10 cellular contexts compared by ENCODE assay signal in the genomic region with DNA sequence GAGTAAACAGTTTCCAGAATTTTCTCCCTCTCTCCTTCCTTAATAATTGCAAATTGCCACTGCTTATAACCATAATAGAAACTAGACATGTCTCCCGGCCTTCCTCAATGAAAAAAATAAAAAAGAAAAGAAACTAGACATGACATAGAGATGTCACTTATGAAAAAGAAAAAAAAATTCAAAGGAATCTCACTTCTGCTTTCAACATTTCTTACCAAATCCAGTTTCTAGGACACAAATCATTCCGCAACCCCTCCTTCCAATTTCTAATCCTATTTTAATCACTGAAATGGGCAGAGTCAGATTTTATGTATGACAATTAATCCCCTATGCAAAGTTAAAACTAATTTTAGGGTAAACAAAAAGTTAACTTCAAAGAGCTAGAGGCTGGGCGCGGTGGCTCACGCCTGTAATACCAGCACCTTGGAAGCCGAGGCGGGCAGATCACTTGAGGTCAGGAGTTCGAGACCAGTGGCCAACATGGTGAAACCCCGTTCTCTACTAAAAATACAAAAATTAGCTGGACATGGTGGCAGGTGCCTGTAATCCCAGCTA. TPM values are rescaled to one million over a fixed set of nuclear protein-coding genes. Genes with fewer than 3 reads are reported as not detected.
A peak's percentile ranks its signal among the peaks of the same experiment; 100 is the strongest.
DNase-seq lines count a peak whose midpoint lies in the region; ATAC-seq and TF ChIP-seq lines count a peak whose summit lies in the region.
"Had no signal": no experiment of that assay in that cellular context is flagged by ENCODE, and none has a peak within 500 bp of the region (broad histone marks: within the 10 kb centered on the region; RNA-seq: fewer than 3 reads in every experiment).

No MANE protein-coding gene starts in this region.

- no peaks in the 10 kb centered on the region for H3K9me3 ChIP-seq in OCI-LY7 (ENCODE audit: low read length)
- H3K9me3 ChIP-seq in PC-3 (ENCODE audit: low read length): no peaks in the 10 kb centered on the region
- no peaks in the 10 kb centered on the region for H3K9me3 ChIP-seq in prostate gland
- H3K9me3 ChIP-seq in ascending aorta: no peaks in the 10 kb centered on the region
- H3K9me3 ChIP-seq: esophagus squamous epithelium had no signal

- H3K9me2 ChIP-seq in OCI-LY7 (ENCODE audit: insufficient read depth, low read length) (no peaks in the 10 kb centered on the region), PC-3 (replicated peaks; ENCODE audit: low read length) (no peaks in the 10 kb centered on the region)

- no peak overlapping the region for H3K9ac ChIP-seq in PC-3 (ENCODE audit: low read length)

- H3K79me2 ChIP-seq in OCI-LY7 (ENCODE audit: insufficient read depth, low read depth, low read length): no peaks in the 10 kb centered on the region
- H3K79me2 ChIP-seq in PC-3 (ENCODE audit: low read length): no peaks in the 10 kb centered on the region

- H3K27ac ChIP-seq in OCI-LY7 (ENCODE audit: low read depth, low read length, poor library complexity, severe bottlenecking) (no peak overlapping the region), PC-3 (ENCODE audit: low read length) (no peak overlapping the region), prostate gland (no peak overlapping the region), ascending aorta (no peak overlapping the region)

- H3K4me3 ChIP-seq in GM06990 (replicated peaks; ENCODE audit: low read depth, low read length) (peak overlapping the region; percentile 15), OCI-LY7 (ENCODE audit: low read depth, low read length, poor library complexity, severe bottlenecking) (no peak overlapping the region), PC-3 (ENCODE audit: low read length) (no peak overlapping the region), prostate gland (no peak overlapping the region), ascending aorta (no peak overlapping the region)
- H3K4me3 ChIP-seq: esophagus squamous epithelium had no signal

- H2AFZ ChIP-seq in OCI-LY7 (ENCODE audit: low read length): peak overlapping the region; percentile 83
- H2AFZ ChIP-seq in PC-3 (ENCODE audit: low read length): no peak overlapping the region

- no peaks in the 10 kb centered on the region for H3F3A ChIP-seq in PC-3 (ENCODE audit: low read length, unreplicated experiment)

- H3K4me2 ChIP-seq in OCI-LY7 (ENCODE audit: low read length) (peak overlapping the region; percentile 44), PC-3 (ENCODE audit: low read length) (no peak overlapping the region)

- WGBS in prostate gland: 81% methylated on average over 9 of the region's 9 CpGs

- peak; percentile 67 for DNase-seq in GM06990 (ENCODE audit: extremely low read depth, insufficient read length)
- DNase-seq in OCI-LY7 (ENCODE audit: low spot score): no peak
- no peak for DNase-seq in PC-3
- DNase-seq in prostate gland (ENCODE audit: low spot score): no peak
- no peak for DNase-seq in ascending aorta (ENCODE audit: low spot score in 2 of 2)
- DNase-seq: esophagus squamous epithelium, NCI-H1694 had no signal

- TF ChIP-seq POLR2A in prostate gland (IDR thresholded peaks at IDR 0.05): no peak

- no peaks in the 10 kb centered on the region for H3K36me3 ChIP-seq in GM06990 (ENCODE audit: control insufficient read depth, insufficient read depth, low read length)
- no peaks in the 10 kb centered on the region for H3K36me3 ChIP-seq in OCI-LY7 (ENCODE audit: insufficient read depth, low read length)
- H3K36me3 ChIP-seq in PC-3 (ENCODE audit: low read depth, low read length): no peaks in the 10 kb centered on the region
- H3K36me3 ChIP-seq in prostate gland: no peaks in the 10 kb centered on the region
- no peaks in the 10 kb centered on the region for H3K36me3 ChIP-seq in ascending aorta
- H3K36me3 ChIP-seq: esophagus squamous epithelium had no signal

- peaks cover 12% of the 10 kb centered on the region for H3K4me1 ChIP-seq in OCI-LY7 (ENCODE audit: insufficient read depth, low read length, poor library complexity, severe bottlenecking)
- no peaks in the 10 kb centered on the region for H3K4me1 ChIP-seq in PC-3 (ENCODE audit: insufficient read depth, low read length)
- H3K4me1 ChIP-seq in prostate gland (replicated peaks): no peaks in the 10 kb centered on the region
- no peaks in the 10 kb centered on the region for H3K4me1 ChIP-seq in ascending aorta

- POLR2A ChIA-PET in OCI-LY7 (lab: Charles Lee): interaction anchor here (0.5 to 2.0 kb wide), 4 partner anchors 12 to 38 kb away, joined by 3 to 9 read pairs (median 3); no protein-coding TSS in a partner anchor
- POLR2A ChIA-PET in PC-3 (lab: Charles Lee; ENCODE audit: unreplicated experiment): interaction anchor here (0.6 kb wide), 1 partner anchor 11 kb away, joined by 3 read pairs; no protein-coding TSS in a partner anchor

- H3K27me3 ChIP-seq in GM06990 (replicated peaks; ENCODE audit: control insufficient read depth, insufficient read depth, low read length): no peaks in the 10 kb centered on the region
- no peaks in the 10 kb centered on the region for H3K27me3 ChIP-seq in PC-3 (ENCODE audit: low read length)
- no peaks in the 10 kb centered on the region for H3K27me3 ChIP-seq in prostate gland (replicated peaks; ENCODE audit: insufficient read depth)
- no peaks in the 10 kb centered on the region for H3K27me3 ChIP-seq in ascending aorta
- H3K27me3 ChIP-seq: esophagus squamous epithelium had no signal

- TF ChIP-seq CTCF in GM06990 (IDR thresholded peaks at IDR 0.05; ENCODE audit: insufficient read depth, low read length, poor library complexity, severe bottlenecking) (no peak), OCI-LY7 (conservative IDR thresholded peaks at IDR 0.05; ENCODE audit: low read length) (no peak), PC-3 (conservative IDR thresholded peaks at IDR 0.05; ENCODE audit: low read depth, low read length) (no peak), prostate gland (IDR thresholded peaks at IDR 0.05) (no peak), ascending aorta (IDR thresholded peaks at IDR 0.05) (no peak)

- no peaks in the 10 kb centered on the region for H4K20me1 ChIP-seq in OCI-LY7 (ENCODE audit: insufficient read depth, low read length)
- no peaks in the 10 kb centered on the region for H4K20me1 ChIP-seq in PC-3 (ENCODE audit: low read length)

- intact Hi-C loops in OCI-LY7 (cut with micrococcal nuclease; ENCODE audit: unreplicated experiment) (no loop called here), PC-3 (cut with micrococcal nuclease) (no loop called here), prostate gland (cut with DNase I) (no loop called here), ascending aorta (cut with DNase I) (no loop called here)

- ATAC-seq in GM19328 (IDR thresholded peaks at IDR 0.05; ENCODE audit: unreplicated experiment) (peak; percentile 38), HG02973 (IDR thresholded peaks at IDR 0.05; ENCODE audit: unreplicated experiment) (peak; percentile 48), HG02678 (IDR thresholded peaks at IDR 0.05; ENCODE audit: unreplicated experiment) (no peak), PC-3 (no peak)

- no TSS peak for BruUV-seq in OCI-LY7 (replicated peaks; lab: Mats Ljungman, UMichigan)
- BruUV-seq in PC-3 (replicated peaks; lab: Mats Ljungman, UMichigan): no TSS peak

- CTCF ChIA-PET in OCI-LY7 (lab: Charles Lee; ENCODE audit: unreplicated experiment): no interaction called here
- CTCF ChIA-PET in PC-3 (lab: Charles Lee): no interaction called here

RNA-seq across cellular contexts. Expression of gene EEF1A1, which starts 40.1 kb away (rescaled TPM):
- total RNA-seq in OCI-LY7 (2014; rRNA removed; shearing (Covaris generic)): 8,152 and 8,173 TPM in 2 replicates
- total RNA-seq in OCI-LY7 (2022) (8,197 and 8,593 TPM in 2 replicates), PC-3 (2014; rRNA removed) (5,206 and 6,057 TPM in 2 replicates), prostate gland (over 10,000 TPM in 1 of 2 donors, 1,000 to 10,000 TPM in 1; 6,474 to 10,301 TPM), ascending aorta (4,361 TPM)

Comparison
In these comparisons a context has a peak if more than half of its experiments do, and no peak if none do; other contexts are left out.
1. ATAC-seq: peak in GM19328 (single experiment) and HG02973 (single experiment); none in HG02678 (single experiment) and PC-3 (single experiment).